29 cellular contexts compared by ENCODE assay signal in the genomic region with DNA sequence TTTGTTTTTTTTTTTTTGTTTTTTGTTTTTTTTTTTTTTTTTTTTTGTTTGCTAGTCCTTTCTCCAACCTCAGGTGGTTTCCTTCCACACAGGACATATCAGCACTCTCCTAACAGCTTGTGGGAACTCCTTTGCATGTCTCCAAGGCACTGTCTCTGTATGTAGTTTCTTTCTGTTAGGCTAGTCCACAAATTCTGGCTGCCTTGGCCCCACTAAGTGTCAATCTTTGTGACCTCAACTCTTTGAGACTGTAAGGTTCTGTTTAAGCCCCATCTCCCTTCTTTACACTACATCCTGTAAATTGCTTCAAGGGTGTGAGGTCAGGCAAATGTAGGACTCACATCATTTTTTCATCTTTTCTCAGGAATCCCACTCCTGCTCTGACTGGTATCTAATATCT.
A peak's percentile ranks its signal among the peaks of the same experiment; 100 is the strongest.
DNase-seq lines count a peak whose midpoint lies in the region; ATAC-seq and TF ChIP-seq lines count a peak whose summit lies in the region.
"Had no signal": no experiment of that assay in that cellular context is flagged by ENCODE, and none has a peak within 500 bp of the region (broad histone marks: within the 10 kb centered on the region; RNA-seq: fewer than 3 reads in every experiment).

No MANE protein-coding gene starts in this region.

- intact Hi-C loops in activated CD4-positive, alpha-beta T cell treated with anti-CD3 and anti-CD28 coated beads for 36 hours (cut with DNase I, micrococcal nuclease), result loop anchor here (2.0 to 5.0 kb wide), 4 partner anchors 126 to 467 kb away; partner anchors contain the start of gene EFR3B (in 1 of the 2)
- intact Hi-C loops in activated T-helper 1 cell treated with anti-CD3 and anti-CD28 coated beads, Interleukin-12 subunit alpha, Interleukin-12 subunit beta, Interleukin-2, Interleukin-4 antibody, amounts not matched to agents 30 ng/mL and 10 ng/mL and 1 ng/mL, durations not matched to agents 14 hours and 24 hours and 36 hours (cut with micrococcal nuclease), result loop anchor here (2.0 to 5.0 kb wide), 10 partner anchors 36 to 1493 kb away; partner anchors contain the start of genes ATAD2B, CENPO, DNAJC27 and PTRHD1
- intact Hi-C loops in Caco-2 (cut with micrococcal nuclease; ENCODE audit: unreplicated experiment) (loop anchor here (5.0 kb wide), 1 partner anchor 59 kb away; no protein-coding TSS in a partner anchor), adrenal gland (cut with DNase I) (no loop called here)

- no TSS peak for BruUV-seq in Caco-2 (replicated peaks; lab: Mats Ljungman, UMichigan)

- peaks cover 78% of the 10 kb centered on the region for H3K4me1 Mint-ChIP-seq in activated CD4-positive, alpha-beta T cell treated with anti-CD3 and anti-CD28 coated beads for 36 hours
- peaks cover 71% of the 10 kb centered on the region for H3K4me1 Mint-ChIP-seq in activated T-helper 1 cell treated with anti-CD3 and anti-CD28 coated beads, Interleukin-12 subunit alpha, Interleukin-12 subunit beta, Interleukin-2, Interleukin-4 antibody, amounts not matched to agents 30 ng/mL and 10 ng/mL and 1 ng/mL, durations not matched to agents 14 hours and 24 hours and 36 hours (ENCODE audit: low read depth)
- H3K4me1 Mint-ChIP-seq in immature natural killer cell (peaks cover 67 to 90% of the 10 kb centered on the region in 2 donors), Caco-2 (ENCODE audit: low read depth, unreplicated experiment) (peaks cover 47% of the 10 kb centered on the region)

- no peaks in the 10 kb centered on the region for H3K9me3 Mint-ChIP-seq in activated CD4-positive, alpha-beta T cell treated with anti-CD3 and anti-CD28 coated beads for 36 hours (ENCODE audit: low read depth)
- H3K9me3 Mint-ChIP-seq in activated T-helper 1 cell treated with anti-CD3 and anti-CD28 coated beads, Interleukin-12 subunit alpha, Interleukin-12 subunit beta, Interleukin-2, Interleukin-4 antibody, amounts not matched to agents 30 ng/mL and 10 ng/mL and 1 ng/mL, durations not matched to agents 14 hours and 24 hours and 36 hours, result peaks cover 8% of the 10 kb centered on the region
- H3K9me3 Mint-ChIP-seq in immature natural killer cell (no peaks in the 10 kb centered on the region), Caco-2 (ENCODE audit: unreplicated experiment) (peaks cover 11% of the 10 kb centered on the region)
- H3K9me3 Mint-ChIP-seq: endodermal cell, GM23338 had no signal

- no peak for TF ChIP-seq POLR2A in adrenal gland (IDR thresholded peaks at IDR 0.05)

- H3K36me3 ChIP-seq in Caco-2 (ENCODE audit: control insufficient read depth, insufficient read depth, low read length) (no peaks in the 10 kb centered on the region), adrenal gland (replicated peaks in 1 of 2) (no peaks in the 10 kb centered on the region)
- H3K36me3 ChIP-seq: esophagus muscularis mucosa, pancreas had no signal

- peak; percentile 29 for ATAC-seq in activated CD4-positive, alpha-beta T cell treated with anti-CD3 and anti-CD28 coated beads for 36 hours
- ATAC-seq in GM21717 (IDR thresholded peaks at IDR 0.05; ENCODE audit: unreplicated experiment), result peak; percentile 28
- ATAC-seq: GM23338, left cardiac atrium, right cardiac atrium had no signal

- H3K27ac ChIP-seq in adrenal gland, result no peak overlapping the region
- H3K27ac ChIP-seq: 22Rv1, C4-2B, esophagus muscularis mucosa, pancreas, RWPE1, testis had no signal

- H3K4me3 ChIP-seq in Caco-2 (ENCODE audit: low read depth, low read length), result no peak overlapping the region
- H3K4me3 ChIP-seq in adrenal gland, result no peak overlapping the region
- H3K4me3 ChIP-seq: esophagus muscularis mucosa, GM23338, pancreas, testis had no signal

- DNase-seq in activated CD4-positive, alpha-beta T cell treated with anti-CD3 and anti-CD28 coated beads for 36 hours, result peak; percentile 23
- no peak for DNase-seq in activated CD4-positive, alpha-beta T cell treated with anti-CD3 and anti-CD28 coated beads, Interleukin-2, amount 50 U/mL, for 1 hour
- no peak for DNase-seq in activated T-helper 1 cell treated with anti-CD3 and anti-CD28 coated beads, Interleukin-12 subunit alpha, Interleukin-12 subunit beta, Interleukin-2, Interleukin-4 antibody, amounts not matched to agents 30 ng/mL and 10 ng/mL and 1 ng/mL, durations not matched to agents 14 hours and 24 hours and 36 hours (ENCODE audit: low spot score)
- peak in 1 of 3 donors; percentile 7 for DNase-seq in immature natural killer cell
- no peak for DNase-seq in medulla oblongata (ENCODE audit: extremely low spot score)
- DNase-seq in Caco-2, result no peak
- DNase-seq in adrenal gland, result no peak
- DNase-seq: activated CD4-positive, alpha-beta T cell treated with anti-CD3 and anti-CD28 coated beads for 1 hour; activated gamma-delta T cell treated with Interleukin-2 at 50 U/mL for 16 hours; caudate nucleus; endodermal cell; foreskin melanocyte; Karpas-422; left cardiac atrium; NCI-H1436; NCI-H2081 treated with DMSO at 0.1 percent for 48 hours; NCI-H226; NCI-H748 treated with DMSO at 0.1 percent for 48 hours; pancreas; right cardiac atrium; stimulated activated CD4-positive, alpha-beta T cell treated with anti-CD3 and anti-CD28 coated beads, Interleukin-4, amount 100 ng/mL, for 1 hour; testis had no signal

- H3K4me1 ChIP-seq in Caco-2, result peaks cover 56% of the 10 kb centered on the region
- peaks cover 13 to 26% of the 10 kb centered on the region in 2 donors for H3K4me1 ChIP-seq in adrenal gland (replicated peaks in 1 of 2)

- POLR2A ChIA-PET in activated CD4-positive, alpha-beta T cell treated with anti-CD3 and anti-CD28 coated beads for 36 hours (lab: Charles Lee), result no interaction called here
- POLR2A ChIA-PET in Caco-2 (lab: Charles Lee), result no interaction called here

- H3K36me3 Mint-ChIP-seq in activated CD4-positive, alpha-beta T cell treated with anti-CD3 and anti-CD28 coated beads for 36 hours (ENCODE audit: low read depth), result peaks cover 13% of the 10 kb centered on the region
- peaks cover 22% of the 10 kb centered on the region for H3K36me3 Mint-ChIP-seq in activated T-helper 1 cell treated with anti-CD3 and anti-CD28 coated beads, Interleukin-12 subunit alpha, Interleukin-12 subunit beta, Interleukin-2, Interleukin-4 antibody, amounts not matched to agents 30 ng/mL and 10 ng/mL and 1 ng/mL, durations not matched to agents 14 hours and 24 hours and 36 hours (ENCODE audit: low read depth)
- peaks cover 0 to 3% (median 0%) of the 10 kb centered on the region in 3 donors for H3K36me3 Mint-ChIP-seq in immature natural killer cell
- peaks cover 12% of the 10 kb centered on the region for H3K36me3 Mint-ChIP-seq in Caco-2 (ENCODE audit: insufficient read depth, unreplicated experiment)

- no peaks in the 10 kb centered on the region for H3K27me3 ChIP-seq in Caco-2 (replicated peaks; ENCODE audit: control insufficient read depth, insufficient read depth, low read length)
- no peaks in the 10 kb centered on the region for H3K27me3 ChIP-seq in adrenal gland
- H3K27me3 ChIP-seq: esophagus muscularis mucosa, pancreas, testis had no signal

- TF ChIP-seq CTCF in Caco-2 (IDR thresholded peaks at IDR 0.05; ENCODE audit: insufficient read depth in 1 of 2, low read depth in 1 of 2, low read length in 1 of 2, severe bottlenecking in 1 of 2, unreplicated experiment in 1 of 2), result no peak
- no peak for TF ChIP-seq CTCF in adrenal gland (IDR thresholded peaks at IDR 0.05)

- CTCF ChIA-PET in activated CD4-positive, alpha-beta T cell treated with anti-CD3 and anti-CD28 coated beads for 36 hours (lab: Charles Lee), result no interaction called here
- CTCF ChIA-PET in Caco-2 (lab: Charles Lee), result no interaction called here

- H3K4me3 Mint-ChIP-seq in activated CD4-positive, alpha-beta T cell treated with anti-CD3 and anti-CD28 coated beads for 36 hours, result peak overlapping the region; percentile 10
- H3K4me3 Mint-ChIP-seq in activated T-helper 1 cell treated with anti-CD3 and anti-CD28 coated beads, Interleukin-12 subunit alpha, Interleukin-12 subunit beta, Interleukin-2, Interleukin-4 antibody, amounts not matched to agents 30 ng/mL and 10 ng/mL and 1 ng/mL, durations not matched to agents 14 hours and 24 hours and 36 hours, result peak overlapping the region; percentile 21
- H3K4me3 Mint-ChIP-seq in immature natural killer cell (peak overlapping the region in 1 of 5 donors; percentile 15), Caco-2 (ENCODE audit: unreplicated experiment) (no peak overlapping the region)
- H3K4me3 Mint-ChIP-seq: endodermal cell, GM23338, neural crest cell had no signal

- H3K9me3 ChIP-seq in Caco-2 (no peaks in the 10 kb centered on the region), adrenal gland (replicated peaks in 1 of 3) (no peaks in the 10 kb centered on the region)
- H3K9me3 ChIP-seq: esophagus muscularis mucosa, pancreas, testis had no signal

- peak overlapping the region; percentile 80 for H3K27ac Mint-ChIP-seq in activated CD4-positive, alpha-beta T cell treated with anti-CD3 and anti-CD28 coated beads for 36 hours
- peak overlapping the region; percentile 82 for H3K27ac Mint-ChIP-seq in activated T-helper 1 cell treated with anti-CD3 and anti-CD28 coated beads, Interleukin-12 subunit alpha, Interleukin-12 subunit beta, Interleukin-2, Interleukin-4 antibody, amounts not matched to agents 30 ng/mL and 10 ng/mL and 1 ng/mL, durations not matched to agents 14 hours and 24 hours and 36 hours
- peak overlapping the region; percentile 13 to 80 (median 46) for H3K27ac Mint-ChIP-seq in immature natural killer cell
- no peak overlapping the region for H3K27ac Mint-ChIP-seq in Caco-2 (ENCODE audit: unreplicated experiment)
- H3K27ac Mint-ChIP-seq: endodermal cell, GM23338 had no signal

- H3K27me3 Mint-ChIP-seq in activated CD4-positive, alpha-beta T cell treated with anti-CD3 and anti-CD28 coated beads for 36 hours, result no peaks in the 10 kb centered on the region
- no peaks in the 10 kb centered on the region for H3K27me3 Mint-ChIP-seq in activated T-helper 1 cell treated with anti-CD3 and anti-CD28 coated beads, Interleukin-12 subunit alpha, Interleukin-12 subunit beta, Interleukin-2, Interleukin-4 antibody, amounts not matched to agents 30 ng/mL and 10 ng/mL and 1 ng/mL, durations not matched to agents 14 hours and 24 hours and 36 hours (ENCODE audit: insufficient read depth)
- H3K27me3 Mint-ChIP-seq in immature natural killer cell (ENCODE audit: low read depth in 3 of 3) (no peaks in the 10 kb centered on the region), Caco-2 (ENCODE audit: insufficient read depth, unreplicated experiment) (no peaks in the 10 kb centered on the region)

Comparison
In these comparisons a context has a peak if more than half of its experiments do, and no peak if none do; other contexts are left out.
1. intact Hi-C loops: an anchor here in activated CD4-positive, alpha-beta T cell treated with anti-CD3 and anti-CD28 coated beads for 36 hours (2.0 to 5.0 kb wide), activated T-helper 1 cell treated with anti-CD3 and anti-CD28 coated beads, Interleukin-12 subunit alpha, Interleukin-12 subunit beta, Interleukin-2, Interleukin-4 antibody, amounts not matched to agents 30 ng/mL and 10 ng/mL and 1 ng/mL, durations not matched to agents 14 hours and 24 hours and 36 hours (2.0 to 5.0 kb wide) and Caco-2 (5.0 kb wide); none called in adrenal gland.